13 cellular contexts compared by ENCODE assay signal in genomic region chr16:75477680-75478473, GRCh38. TPM values are rescaled to one million over a fixed set of nuclear protein-coding genes. Genes with fewer than 3 reads are reported as not detected.
DNase-seq lines count a peak whose midpoint lies in the region; ATAC-seq and TF ChIP-seq lines count a peak whose summit lies in the region.
"Had no signal": no experiment of that assay in that cellular context is flagged by ENCODE, and none has a peak within 500 bp of the region (broad histone marks: within the 10 kb centered on the region; RNA-seq: fewer than 3 reads in every experiment).

No MANE protein-coding gene starts in this region.

- TF ChIP-seq CTCF in testis (IDR thresholded peaks at IDR 0.05) (no peak), stomach (IDR thresholded peaks at IDR 0.05) (no peak)

- TF ChIP-seq EP300 in stomach (IDR thresholded peaks at IDR 0.05): no peak

- ATAC-seq in HG03442 (IDR thresholded peaks at IDR 0.05; ENCODE audit: unreplicated experiment) (peak; percentile 57), GM21390 (IDR thresholded peaks at IDR 0.05; ENCODE audit: unreplicated experiment) (no peak), GM18867 (IDR thresholded peaks at IDR 0.05; ENCODE audit: unreplicated experiment) (no peak)

- intact Hi-C loops in testis (cut with DNase I; ENCODE audit: low total_unique reads): no loop called here
- intact Hi-C loops in stomach (cut with DNase I; ENCODE audit: low total_unique reads): loop anchor here (5.0 to 10.0 kb wide), 2 partner anchors 137 to 289 kb away; no protein-coding TSS in a partner anchor

- peak; percentile 44 for DNase-seq in Ammon's horn (ENCODE audit: low spot score)
- DNase-seq in NCI-H345 (lab: John Stamatoyannopoulos, UW): peak; percentile 69
- DNase-seq in cerebellum (ENCODE audit: low spot score): peak; percentile 93
- DNase-seq in testis: no peak
- DNase-seq in stomach: no peak
- DNase-seq: activated CD4-positive, alpha-beta T cell treated with anti-CD3 and anti-CD28 coated beads for 1 hour; stimulated activated CD8-positive, alpha-beta memory T cell treated with anti-CD3 and anti-CD28 coated beads, Interleukin-4, amount 100 ng/mL, for 48 hours had no signal

- no peaks in the 10 kb centered on the region for H3K9me3 ChIP-seq in testis
- no peaks in the 10 kb centered on the region for H3K9me3 ChIP-seq in stomach

- H3K27me3 ChIP-seq in testis (no peaks in the 10 kb centered on the region), stomach (peaks cover 0 to 4% (median 0%) of the 10 kb centered on the region in 3 donors)

- no peaks in the 10 kb centered on the region for H3K36me3 ChIP-seq in testis (ENCODE audit: low read depth, missing control alignments)
- no peaks in the 10 kb centered on the region for H3K36me3 ChIP-seq in stomach

- H3K4me3 ChIP-seq in testis: no peak overlapping the region
- H3K4me3 ChIP-seq in stomach: no peak overlapping the region
- H3K4me3 ChIP-seq: SK-N-MC had no signal

- no peak overlapping the region for H3K27ac ChIP-seq in testis
- no peak overlapping the region for H3K27ac ChIP-seq in stomach
- H3K27ac ChIP-seq: SK-N-MC had no signal

- WGBS in testis, 2 donors: 34 to 41% methylated on average over 4 of the region's 4 CpGs
- WGBS in stomach, 5 donors: 32 to 62% (median 50%) methylated on average over 4 of the region's 4 CpGs

- H3K4me1 ChIP-seq in testis (no peaks in the 10 kb centered on the region), stomach (no peaks in the 10 kb centered on the region)

- no peak for TF ChIP-seq POLR2A in testis (IDR thresholded peaks at IDR 0.05)
- no peak for TF ChIP-seq POLR2A in stomach (IDR thresholded peaks at IDR 0.05)

RNA-seq across cellular contexts. Expression of gene TMEM170A, which starts 13.4 kb away (rescaled TPM):
- total RNA-seq in cerebellum (39.1 TPM), testis (10 to 100 TPM; 44.3 to 54.2 TPM), stomach (100 to 1,000 TPM in 1 of 5 donors, 10 to 100 TPM in 3, 1 to 10 TPM in 1; 7.6 to 134 (median 12.0) TPM)
- polyA plus RNA-seq in testis (ENCODE audit: insufficient read depth, low read depth, low replicate concordance) (42.2 TPM), stomach (1 to 10 TPM; 3.6 to 4.1 (median 3.7) TPM)

RNA-seq across cellular contexts. Expression of gene CHST6, which starts 17.4 kb away (rescaled TPM):
- total RNA-seq in cerebellum: 3.1 TPM
- total RNA-seq in testis: 1 to 10 TPM; 6.1 to 9.4 TPM
- 1.1 TPM for polyA plus RNA-seq in testis (ENCODE audit: insufficient read depth, low read depth, low replicate concordance)
- total RNA-seq in stomach: under 1 TPM in 2 of 5 donors, not detected in 3; 0.29 to 0.73 TPM
- under 1 TPM in 1 of 3 donors, not detected in 2; 0.23 TPM for polyA plus RNA-seq in stomach
- total RNA-seq: activated T-helper 1 cell treated with anti-CD3 and anti-CD28 coated beads, Interleukin-12 subunit alpha, Interleukin-12 subunit beta, Interleukin-2, Interleukin-4 antibody, amounts not matched to agents 30 ng/mL and 10 ng/mL and 1 ng/mL, durations not matched to agents 14 hours and 24 hours and 36 hours; HT1080 had no signal

RNA-seq across cellular contexts. Expression of gene CFDP1, which starts 44.6 kb away (rescaled TPM):
- total RNA-seq in cerebellum (47.2 TPM), testis (100 to 1,000 TPM; 111 to 133 TPM), stomach (100 to 1,000 TPM in 1 of 5 donors, 10 to 100 TPM in 3, not detected in 1; 25.8 to 104 (median 63.9) TPM)
- polyA plus RNA-seq in testis (ENCODE audit: insufficient read depth, low read depth, low replicate concordance) (127 TPM), stomach (100 to 1,000 TPM in 1 of 3 donors, 10 to 100 TPM in 2; 49.4 to 126 (median 60.7) TPM)

RNA-seq across cellular contexts. Expression of gene CHST5, which starts 58.0 kb away (rescaled TPM):
- 0.45 TPM for total RNA-seq in cerebellum
- under 1 TPM; 0.55 to 0.74 TPM for total RNA-seq in testis
- polyA plus RNA-seq in testis (ENCODE audit: insufficient read depth, low read depth, low replicate concordance): 0.26 TPM
- 10 to 100 TPM in 1 of 5 donors, 1 to 10 TPM in 3, not detected in 1; 1.1 to 23.2 (median 3.0) TPM for total RNA-seq in stomach
- under 1 TPM in 1 of 3 donors, not detected in 2; 0.05 TPM for polyA plus RNA-seq in stomach
- total RNA-seq: activated T-helper 1 cell treated with anti-CD3 and anti-CD28 coated beads, Interleukin-12 subunit alpha, Interleukin-12 subunit beta, Interleukin-2, Interleukin-4 antibody, amounts not matched to agents 30 ng/mL and 10 ng/mL and 1 ng/mL, durations not matched to agents 14 hours and 24 hours and 36 hours; HT1080 had no signal

Comparison
In these comparisons a context has a peak if more than half of its experiments do, and no peak if none do; other contexts are left out.
1. DNase-seq: peak in Ammon's horn (single experiment), NCI-H345 (single experiment) and cerebellum (single experiment); none in testis (single experiment) and stomach (single experiment).